In the genomic region with DNA sequence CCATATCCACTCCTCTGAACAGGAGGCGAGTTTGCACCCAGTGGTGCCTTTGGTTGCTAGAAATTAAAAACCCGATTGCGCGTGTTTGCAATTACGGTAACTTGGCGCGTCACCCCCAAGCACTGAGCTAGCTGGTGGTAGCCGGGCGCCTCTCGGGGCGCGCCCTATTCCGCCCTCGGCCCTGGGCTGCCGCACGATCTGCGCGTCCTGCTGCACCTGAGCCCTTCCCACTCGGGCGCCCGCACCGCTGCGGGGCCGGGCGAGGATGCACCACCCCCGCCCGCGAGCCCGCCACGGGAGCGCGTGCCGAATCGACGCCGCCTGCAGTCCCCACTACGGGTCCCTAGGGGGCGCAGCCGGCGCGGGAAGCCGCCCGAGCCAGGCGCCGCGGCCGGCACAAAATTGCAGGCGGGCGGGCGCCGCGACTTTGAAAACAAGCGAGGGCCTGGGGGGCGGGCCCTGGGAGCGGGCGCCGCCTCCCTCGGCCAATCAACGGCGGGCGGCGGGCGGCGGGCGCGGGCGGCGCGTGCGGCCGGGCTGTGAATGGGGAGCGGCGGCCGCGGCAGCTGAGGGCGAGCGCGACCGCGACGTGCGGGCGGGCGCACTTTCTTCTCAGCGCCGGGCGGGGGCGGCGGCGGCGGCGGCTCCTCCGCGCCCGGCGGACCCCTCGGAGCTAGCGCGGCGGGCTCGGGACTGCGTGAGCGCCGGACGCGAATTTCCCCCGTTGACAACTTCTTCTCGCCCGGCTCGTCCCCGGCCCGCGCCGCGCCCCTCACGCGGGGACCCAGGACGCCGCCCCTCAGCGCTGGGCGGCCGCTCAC, we compare ENCODE assay signal across 8 cellular contexts. TPM values are rescaled to one million over a fixed set of nuclear protein-coding genes. Genes with fewer than 3 reads are reported as not detected.
DNase-seq lines count a peak whose midpoint lies in the region; ATAC-seq and TF ChIP-seq lines count a peak whose summit lies in the region.

A gene with protein sequence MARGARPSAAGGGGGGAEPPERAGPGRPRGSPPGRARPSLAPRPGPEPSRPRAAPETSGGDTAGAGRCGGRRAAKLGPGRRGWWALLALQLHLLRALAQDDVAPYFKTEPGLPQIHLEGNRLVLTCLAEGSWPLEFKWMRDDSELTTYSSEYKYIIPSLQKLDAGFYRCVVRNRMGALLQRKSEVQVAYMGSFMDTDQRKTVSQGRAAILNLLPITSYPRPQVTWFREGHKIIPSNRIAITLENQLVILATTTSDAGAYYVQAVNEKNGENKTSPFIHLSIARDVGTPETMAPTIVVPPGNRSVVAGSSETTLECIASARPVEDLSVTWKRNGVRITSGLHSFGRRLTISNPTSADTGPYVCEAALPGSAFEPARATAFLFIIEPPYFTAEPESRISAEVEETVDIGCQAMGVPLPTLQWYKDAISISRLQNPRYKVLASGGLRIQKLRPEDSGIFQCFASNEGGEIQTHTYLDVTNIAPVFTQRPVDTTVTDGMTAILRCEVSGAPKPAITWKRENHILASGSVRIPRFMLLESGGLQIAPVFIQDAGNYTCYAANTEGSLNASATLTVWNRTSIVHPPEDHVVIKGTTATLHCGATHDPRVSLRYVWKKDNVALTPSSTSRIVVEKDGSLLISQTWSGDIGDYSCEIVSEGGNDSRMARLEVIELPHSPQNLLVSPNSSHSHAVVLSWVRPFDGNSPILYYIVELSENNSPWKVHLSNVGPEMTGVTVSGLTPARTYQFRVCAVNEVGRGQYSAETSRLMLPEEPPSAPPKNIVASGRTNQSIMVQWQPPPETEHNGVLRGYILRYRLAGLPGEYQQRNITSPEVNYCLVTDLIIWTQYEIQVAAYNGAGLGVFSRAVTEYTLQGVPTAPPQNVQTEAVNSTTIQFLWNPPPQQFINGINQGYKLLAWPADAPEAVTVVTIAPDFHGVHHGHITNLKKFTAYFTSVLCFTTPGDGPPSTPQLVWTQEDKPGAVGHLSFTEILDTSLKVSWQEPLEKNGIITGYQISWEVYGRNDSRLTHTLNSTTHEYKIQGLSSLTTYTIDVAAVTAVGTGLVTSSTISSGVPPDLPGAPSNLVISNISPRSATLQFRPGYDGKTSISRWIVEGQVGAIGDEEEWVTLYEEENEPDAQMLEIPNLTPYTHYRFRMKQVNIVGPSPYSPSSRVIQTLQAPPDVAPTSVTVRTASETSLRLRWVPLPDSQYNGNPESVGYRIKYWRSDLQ (N-terminal part only) (plus strand): TSS at position 602 of the 821 bp plus-strand sequence. CDS start 335 bp downstream, outside the sequence.

- no peaks in the 10 kb centered on the region for H3K36me3 Mint-ChIP-seq in activated B cell treated with CpG ODN at 0.5 μM for 24 hours (ENCODE audit: low read depth)

- H3K27ac ChIP-seq in caudate nucleus (ENCODE audit: low read depth, low read length): no peak within 1 kb of the TSS

- TF ChIP-seq CTCF in activated B cell treated with CpG ODN at 0.5 μM for 24 hours (IDR thresholded peaks at IDR 0.05): no peak

- peak; percentile 95 for ATAC-seq in GM18502 (IDR thresholded peaks at IDR 0.05; ENCODE audit: poor library complexity, unreplicated experiment)
- ATAC-seq in HG02970 (IDR thresholded peaks at IDR 0.05; ENCODE audit: low FRiP score, unreplicated experiment): peak; percentile 94
- ATAC-seq in activated B cell treated with CpG ODN at 0.5 μM for 24 hours (ENCODE audit: low read depth): peak; percentile 95

- peak within 1 kb of the TSS; percentile 84 for H3K4me3 Mint-ChIP-seq in activated B cell treated with CpG ODN at 0.5 μM for 24 hours

- DNase-seq in NCI-H2081 treated with DMSO at 0.1 percent for 48 hours (lab: John Stamatoyannopoulos, UW) (peak; percentile 56), activated B cell treated with CpG ODN at 0.5 μM for 24 hours (peak; percentile 94), caudate nucleus (lab: John Stamatoyannopoulos, UW) (peak in 59 of 61 donors; percentile 14 to 90 (median 75)), islet precursor cell (peak; percentile 95), HuH-7 (ENCODE audit: low spot score) (no peak)
- DNase-seq in stimulated activated CD4-positive, alpha-beta T cell treated with anti-CD3 and anti-CD28 coated beads, Interleukin-12 subunit alpha, Interleukin-12 subunit beta, amount 100 ng/mL, for 4 hours: peak; percentile 93

- intact Hi-C loops in activated B cell treated with CpG ODN at 0.5 μM for 24 hours (cut with micrococcal nuclease): loop anchor here (1.0 to 5.0 kb wide), 7 partner anchors 296 to 1476 kb away; a partner anchor contains a TSS

- no peaks in the 10 kb centered on the region for H3K9me3 Mint-ChIP-seq in activated B cell treated with CpG ODN at 0.5 μM for 24 hours

- peaks cover 33% of the 10 kb centered on the region for H3K27me3 Mint-ChIP-seq in activated B cell treated with CpG ODN at 0.5 μM for 24 hours

- POLR2A ChIA-PET in activated B cell treated with CpG ODN at 0.5 μM for 24 hours (lab: Charles Lee): no interaction called here

- peaks cover 11% of the 10 kb centered on the region for H3K4me1 Mint-ChIP-seq in activated B cell treated with CpG ODN at 0.5 μM for 24 hours

- no peak within 1 kb of the TSS for H3K27ac Mint-ChIP-seq in activated B cell treated with CpG ODN at 0.5 μM for 24 hours

- CTCF ChIA-PET in activated B cell treated with CpG ODN at 0.5 μM for 24 hours (lab: Charles Lee): interaction anchor here (0.6 to 1.4 kb wide), 5 partner anchors 9 to 1397 kb away, joined by 3 to 4 read pairs (median 3); no protein-coding TSS in a partner anchor

RNA-seq across cellular contexts. Expression of the gene that starts here (rescaled TPM):
- total RNA-seq in activated B cell treated with CpG ODN at 0.5 μM for 24 hours: 0.32 and 1.3 TPM in 2 replicates
